8 cellular contexts compared by ENCODE assay signal in genomic region chr7:158394936-158395335, GRCh38.
DNase-seq lines count a peak whose midpoint lies in the region; ATAC-seq and TF ChIP-seq lines count a peak whose summit lies in the region.

No MANE protein-coding gene starts in this region.

- H3K9me3 ChIP-seq in HCT116 (ENCODE audit: control insufficient read depth in 1 of 2, insufficient read depth in 1 of 2, low read depth in 1 of 2, low read length in 2 of 2) (peaks cover 0 to 3% of the 10 kb centered on the region in 2 experiments; a peak in 1 of 4 replicates), hepatocyte (ENCODE audit: low read depth) (no peaks in the 10 kb centered on the region), thoracic aorta (peaks cover 2% of the 10 kb centered on the region)

- peak; percentile 30 for TF ChIP-seq CTCF in AG09309 (IDR thresholded peaks at IDR 0.05; ENCODE audit: control insufficient read depth, insufficient read depth, low read depth, low read length, missing control alignments)
- TF ChIP-seq CTCF in HCT116 (IDR thresholded peaks at IDR 0.05 in 2 of 3, conservative IDR thresholded peaks at IDR 0.05 in 1 of 3; ENCODE audit: borderline replicate concordance in 1 of 3, insufficient read depth in 1 of 3, low read depth in 2 of 3, low read length in 2 of 3) = peak; percentile 31 to 90 (median 75); a peak in 5 of 6 replicates
- peak; percentile 63 for TF ChIP-seq CTCF in hepatocyte (IDR thresholded peaks at IDR 0.05; ENCODE audit: poor library complexity)
- TF ChIP-seq CTCF in thoracic aorta (IDR thresholded peaks at IDR 0.05) = peak; percentile 65

- no peak overlapping the region for H3K9ac ChIP-seq in HCT116 (ENCODE audit: low read length)

- intact Hi-C loops in HCT116 (cut with micrococcal nuclease) = no loop called here

- no peaks in the 10 kb centered on the region for H3K27me3 ChIP-seq in HCT116 (ENCODE audit: insufficient read depth, low read length)
- no peaks in the 10 kb centered on the region for H3K27me3 ChIP-seq in hepatocyte
- H3K27me3 ChIP-seq in thoracic aorta (replicated peaks; ENCODE audit: insufficient read depth) = no peaks in the 10 kb centered on the region

- H3K4me1 ChIP-seq in HCT116 (ENCODE audit: control insufficient read depth in 1 of 2, insufficient read depth in 2 of 2, low read length in 2 of 2) (no peaks in the 10 kb centered on the region), hepatocyte (ENCODE audit: insufficient read depth) (peaks cover 7% of the 10 kb centered on the region), thoracic aorta (ENCODE audit: control insufficient read depth in 1 of 2, low read depth in 2 of 2) (no peaks in the 10 kb centered on the region)

- H3K4me3 ChIP-seq in AG09309 (ENCODE audit: control insufficient read depth, low read depth, low read length) (no peak overlapping the region), HCT116 (replicated peaks in 1 of 2; ENCODE audit: low read depth in 1 of 2, low read length in 2 of 2) (no peak overlapping the region), hepatocyte (no peak overlapping the region), thoracic aorta (no peak overlapping the region)

- H3K4me2 ChIP-seq in HCT116 (ENCODE audit: low read length) (no peak overlapping the region), hepatocyte (no peak overlapping the region)

- TF ChIP-seq RAD21 in HCT116 (IDR thresholded peaks at IDR 0.05; ENCODE audit: low read depth) = peak; percentile 50

- H2AFZ ChIP-seq in HCT116 (ENCODE audit: low read depth, low read length, poor library complexity, severe bottlenecking) (no peak overlapping the region), hepatocyte (no peak overlapping the region)

- H4K20me1 ChIP-seq in HCT116 (ENCODE audit: insufficient read depth) (no peaks in the 10 kb centered on the region), hepatocyte (ENCODE audit: insufficient read depth, poor library complexity, severe bottlenecking) (no peaks in the 10 kb centered on the region)

- no TSS peak for BruUV-seq in HCT116 (replicated peaks; lab: Mats Ljungman, UMichigan)

- no peak for DNase-seq in AG09309 (ENCODE audit: low read depth)
- DNase-seq in HCT116 (ENCODE audit: low read depth, low spot score) = no peak
- peak in 2 of 3 experiments; percentile 14 to 41 for DNase-seq in activated CD8-positive, alpha-beta memory T cell treated with anti-CD3 and anti-CD28 coated beads for 48 hours (ENCODE audit: low read depth in 2 of 3, low spot score in 2 of 3)
- DNase-seq in hepatocyte (ENCODE audit: low spot score) = peak; percentile 62
- DNase-seq in thoracic aorta (ENCODE audit: low spot score) = no peak

- TF ChIP-seq POLR2A in HCT116 (IDR thresholded peaks at IDR 0.05; ENCODE audit: borderline replicate concordance, extremely low read depth, insufficient read depth, insufficient read length) = no peak

- CTCF ChIA-PET in HCT116 (lab: Charles Lee) = no interaction called here

- 22% methylated on average over 16 of the region's 25 CpGs for WGBS in hepatocyte (ENCODE audit: low lambda C conversion rate, missing lambda C conversion rate)

- POLR2A ChIA-PET in HCT116 (lab: Charles Lee) = no interaction called here

- H3K36me3 ChIP-seq in HCT116 (ENCODE audit: control insufficient read depth in 1 of 2, insufficient read depth in 2 of 2, low read length in 2 of 2) (no peaks in the 10 kb centered on the region), hepatocyte (replicated peaks; ENCODE audit: insufficient read depth, low read depth) (no peaks in the 10 kb centered on the region), thoracic aorta (no peaks in the 10 kb centered on the region)

- H3K27ac ChIP-seq in HCT116 (ENCODE audit: low read depth, low read length) (no peak overlapping the region), hepatocyte (no peak overlapping the region), thoracic aorta (no peak overlapping the region)

- no peaks in the 10 kb centered on the region for H3K9me2 ChIP-seq in HCT116 (ENCODE audit: insufficient read depth)
- no peaks in the 10 kb centered on the region for H3K9me2 ChIP-seq in hepatocyte (replicated peaks; ENCODE audit: insufficient read depth)

- no peaks in the 10 kb centered on the region for H3K79me2 ChIP-seq in HCT116 (ENCODE audit: insufficient read depth, low read length)
- H3K79me2 ChIP-seq in hepatocyte = no peaks in the 10 kb centered on the region

- ATAC-seq in HCT116 = peak; percentile 86
- ATAC-seq in thoracic aorta (ENCODE audit: insufficient number of reproducible peaks, low FRiP score, low read depth) = no peak
- no peak for ATAC-seq in HG03135 (IDR thresholded peaks at IDR 0.05; ENCODE audit: unreplicated experiment)
- no peak for ATAC-seq in HG03469 (IDR thresholded peaks at IDR 0.05; ENCODE audit: unreplicated experiment)
- ATAC-seq in GM19351 (IDR thresholded peaks at IDR 0.05; ENCODE audit: unreplicated experiment) = no peak

- RAD21 ChIA-PET in HCT116 (lab: Charles Lee; ENCODE audit: low non-redundant PET in 1 of 2, low total read pairs in 2 of 2, uncharacterized antibody in 2 of 2, unreplicated experiment in 2 of 2) = no interaction called here

TF ChIP-seq in HCT116, 20 proteins besides CTCF, POLR2A, EP300 and RAD21:
- TF ChIP-seq ATF3 (IDR thresholded peaks at IDR 0.05) (no peak), REST (IDR thresholded peaks at IDR 0.05; ENCODE audit: low read depth) (no peak), EGR1 (IDR thresholded peaks at IDR 0.05; ENCODE audit: low read depth) (no peak), SIN3A (IDR thresholded peaks at IDR 0.05; ENCODE audit: low read depth) (no peak), SP1 (IDR thresholded peaks at IDR 0.05; ENCODE audit: low read depth) (no peak), EZH2 (IDR thresholded peaks at IDR 0.05) (no peak), ZBTB33 (IDR thresholded peaks at IDR 0.05; ENCODE audit: extremely low read depth, insufficient replicate concordance, low read length) (no peak)
TF ChIP-seq in HCT116: peak in this region for 0.

Comparison
In these comparisons a context has a peak if more than half of its experiments do, and no peak if none do; other contexts are left out.
1. DNase-seq: peak in activated CD8-positive, alpha-beta memory T cell treated with anti-CD3 and anti-CD28 coated beads for 48 hours (2 of 3) and hepatocyte (single experiment); none in AG09309 (single experiment), HCT116 (single experiment) and thoracic aorta (single experiment).
2. Peak in every context shown above with its lines, with median percentiles within 50 percentile points of each other: CTCF ChIP-seq.